In genomic region chr2:221572821-221573429, GRCh38 we compare ENCODE assay signal across 8 cellular contexts. TPM values are rescaled to one million over a fixed set of nuclear protein-coding genes. Genes with fewer than 3 reads are reported as not detected.
DNase-seq lines count a peak whose midpoint lies in the region; ATAC-seq and TF ChIP-seq lines count a peak whose summit lies in the region.

No MANE protein-coding gene starts in this region.

- H3K4me3 Mint-ChIP-seq in CD4-positive, alpha-beta memory T cell, result peak overlapping the region; percentile 90 to 99 (median 96)

- H3K27ac ChIP-seq in CD4-positive, alpha-beta memory T cell (ENCODE audit: low read depth, low read length), result peak overlapping the region; percentile 79
- peak overlapping the region; percentile 76 to 89 for H3K27ac ChIP-seq in breast epithelium

- H3K36me3 Mint-ChIP-seq in CD4-positive, alpha-beta memory T cell, result peaks cover 10 to 33% of the 10 kb centered on the region in 2 donors

- peak; percentile 29 for ATAC-seq in GM19438 (IDR thresholded peaks at IDR 0.05; ENCODE audit: low read depth, unreplicated experiment)
- ATAC-seq in HG03439 (IDR thresholded peaks at IDR 0.05; ENCODE audit: unreplicated experiment), result peak; percentile 29

- H3K36me3 ChIP-seq in CD4-positive, alpha-beta memory T cell (ENCODE audit: insufficient read depth, low read length), result no peaks in the 10 kb centered on the region
- H3K36me3 ChIP-seq in breast epithelium, result no peaks in the 10 kb centered on the region

- peak in 3 of 5 donors; percentile 44 to 57 (median 45) for DNase-seq in CD4-positive, alpha-beta memory T cell
- DNase-seq in T-helper 1 cell (peak in 4 of 5 donors; percentile 14 to 46 (median 19)), breast epithelium (ENCODE audit: low spot score in 2 of 2) (peak in 1 of 2 donors; percentile 29), inferior parietal cortex (ENCODE audit: extremely low spot score) (peak; percentile 33), mesenteric fat pad (ENCODE audit: low spot score) (no peak)
- peak; percentile 14 for DNase-seq in stimulated activated CD4-positive, alpha-beta T cell treated with anti-CD3 and anti-CD28 coated beads, Interleukin-1b, Interleukin-23, amount 100 ng/mL, for 48 hours

- no peaks in the 10 kb centered on the region for H3K9me3 ChIP-seq in CD4-positive, alpha-beta memory T cell (ENCODE audit: control insufficient read depth in 1 of 2, low read length in 2 of 2)
- no peaks in the 10 kb centered on the region for H3K9me3 ChIP-seq in breast epithelium

- POLR2A ChIA-PET in CD4-positive, alpha-beta memory T cell (lab: Charles Lee; ENCODE audit: partially characterized antibody), result interaction anchor here (0.5 to 5.9 kb wide), 10 partner anchors 10 to 922 kb away, joined by 3 to 160 read pairs (median 5); no protein-coding TSS in a partner anchor

- H3K27me3 ChIP-seq in CD4-positive, alpha-beta memory T cell (ENCODE audit: insufficient read depth, low read length), result peaks cover 6% of the 10 kb centered on the region
- peaks cover 0 to 5% of the 10 kb centered on the region in 2 donors for H3K27me3 ChIP-seq in breast epithelium

- CTCF ChIA-PET in CD4-positive, alpha-beta memory T cell (lab: Charles Lee; ENCODE audit: partially characterized antibody), result interaction anchor here (0.7 to 4.9 kb wide), 30 partner anchors 8 to 1836 kb away, joined by 3 to 46 read pairs (median 5); no protein-coding TSS in a partner anchor

- H3K4me1 Mint-ChIP-seq in CD4-positive, alpha-beta memory T cell, result peaks cover 27 to 47% (median 38%) of the 10 kb centered on the region in 4 donors

- intact Hi-C loops in CD4-positive, alpha-beta memory T cell (cut with micrococcal nuclease), result loop anchor here (1.0 to 10.0 kb wide), 9 partner anchors 44 to 1976 kb away; partner anchors contain the start of gene STK11IP
- intact Hi-C loops in breast epithelium (cut with DNase I; ENCODE audit: low total_unique reads), result loop anchor here (10.0 kb wide), 1 partner anchor 888 kb away; no protein-coding TSS in a partner anchor

- peaks cover 39% of the 10 kb centered on the region for H3K4me1 ChIP-seq in CD4-positive, alpha-beta memory T cell (ENCODE audit: insufficient read depth, low read length)
- no peaks in the 10 kb centered on the region for H3K4me1 ChIP-seq in breast epithelium

- no peak for TF ChIP-seq POLR2A in breast epithelium (IDR thresholded peaks at IDR 0.05)

- H3K27me3 Mint-ChIP-seq in CD4-positive, alpha-beta memory T cell, result peaks cover 24 to 31% of the 10 kb centered on the region in 2 donors

- no peak for TF ChIP-seq CTCF in breast epithelium (IDR thresholded peaks at IDR 0.05)

- H3K9me3 Mint-ChIP-seq in CD4-positive, alpha-beta memory T cell, result no peaks in the 10 kb centered on the region

- H3K27ac Mint-ChIP-seq in CD4-positive, alpha-beta memory T cell, result peak overlapping the region; percentile 85 to 94 (median 92)

- H3K4me3 ChIP-seq in CD4-positive, alpha-beta memory T cell (ENCODE audit: low read length in 2 of 2), result peak overlapping the region; percentile 69 to 90
- H3K4me3 ChIP-seq in breast epithelium, result peak overlapping the region; percentile 56 to 79 (median 74)

RNA-seq across cellular contexts. Expression of gene EPHA4, which starts 0.8 kb away (rescaled TPM):
- total RNA-seq in CD4-positive, alpha-beta memory T cell, result 100 to 1,000 TPM; 131 to 132 TPM
- 10 to 100 TPM; 20.9 to 29.0 TPM for polyA plus RNA-seq in CD4-positive, alpha-beta memory T cell
- total RNA-seq in breast epithelium (10 to 100 TPM; 12.8 to 44.2 (median 18.6) TPM), mesenteric fat pad (23.1 TPM)
